In genomic region chr2:237744613-237745249, GRCh38 we compare ENCODE assay signal across 8 cellular contexts. TPM values are rescaled to one million over a fixed set of nuclear protein-coding genes. Genes with fewer than 3 reads are reported as not detected.
DNase-seq lines count a peak whose midpoint lies in the region; ATAC-seq, FAIRE-seq and TF ChIP-seq lines count a peak whose summit lies in the region.

No MANE protein-coding gene starts in this region.

- H3K9me3 ChIP-seq in left lung: no peaks in the 10 kb centered on the region

- FAIRE-seq in GM19239 (lab: Jason Lieb, UNC): peak; percentile 84

- peak overlapping the region in 1 of 2 donors; percentile 53 for H3K27ac ChIP-seq in left lung

- TF ChIP-seq CTCF in AG10803 (conservative IDR thresholded peaks at IDR 0.05; ENCODE audit: low read length) (peak; percentile 98), left lung (IDR thresholded peaks at IDR 0.05) (peak; percentile 94 to 97)

- ATAC-seq in left lung (peak; percentile 91), HG03045 (IDR thresholded peaks at IDR 0.05; ENCODE audit: unreplicated experiment) (no peak)

- no peak overlapping the region for H3K4me3 ChIP-seq in AG10803 (ENCODE audit: low read length)
- H3K4me3 ChIP-seq in left lung: no peak overlapping the region

- H3K27me3 ChIP-seq in left lung: no peaks in the 10 kb centered on the region

- H3K4me1 ChIP-seq in left lung: peaks cover 0 to 60% of the 10 kb centered on the region in 2 donors

- intact Hi-C loops in left lung (cut with DNase I): loop anchor here (5.0 to 10.0 kb wide), 3 partner anchors 50 to 160 kb away; no protein-coding TSS in a partner anchor

- DNase-seq in AG10803 (ENCODE audit: low read depth) (peak; percentile 48), GM19239 (ENCODE audit: insufficient read length, low spot score) (peak; percentile 82), NCI-H1694 treated with DMSO at 0.1 percent for 48 hours (lab: John Stamatoyannopoulos, UW) (peak; percentile 51), cerebellar cortex (ENCODE audit: low spot score) (peak; percentile 61), left lung (peak; percentile 70 to 94)
- peak; percentile 83 for DNase-seq in activated CD4-positive, alpha-beta T cell treated with anti-CD3 and anti-CD28 coated beads for 48 hours
- peak; percentile 62 to 75 for DNase-seq in stimulated activated CD4-positive, alpha-beta T cell treated with anti-CD3 and anti-CD28 coated beads, Interleukin-4, amount 100 ng/mL, for 48 hours (ENCODE audit: low read depth in 2 of 2)

- peaks cover 0 to 40% of the 10 kb centered on the region in 2 donors for H3K36me3 ChIP-seq in left lung

RNA-seq across cellular contexts. Expression of gene RBM44, which starts 53.8 kb away (rescaled TPM):
- 1 to 10 TPM in 1 of 2 donors, under 1 TPM in 1; 0.41 to 1.0 TPM for total RNA-seq in left lung
